Comparison of ENCODE assay signal across 25 cellular contexts in the genomic region with DNA sequence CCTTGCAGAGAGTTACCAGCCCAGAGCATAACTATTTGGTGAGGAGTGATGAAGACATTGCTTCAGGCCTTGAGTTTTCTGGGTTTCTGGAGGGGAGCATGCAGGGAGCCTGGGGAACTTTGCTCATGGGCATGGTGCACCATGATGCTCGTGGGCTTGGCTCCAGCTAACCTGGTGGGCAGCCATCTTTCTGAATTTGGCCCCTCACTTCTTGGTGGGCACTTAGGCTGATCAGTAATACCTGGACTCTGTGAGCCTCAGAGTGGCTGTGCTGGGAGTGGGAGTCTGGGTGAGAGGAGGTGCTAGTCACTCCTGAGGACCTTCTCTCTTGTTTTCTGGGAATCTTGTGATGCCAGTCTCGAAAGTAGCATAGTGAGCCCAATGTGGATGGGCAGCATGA. TPM values are rescaled to one million over a fixed set of nuclear protein-coding genes. Genes with fewer than 3 reads are reported as not detected.
DNase-seq lines count a peak whose midpoint lies in the region; ATAC-seq and TF ChIP-seq lines count a peak whose summit lies in the region.
"Had no signal": no experiment of that assay in that cellular context is flagged by ENCODE, and none has a peak within 500 bp of the region (broad histone marks: within the 10 kb centered on the region; RNA-seq: fewer than 3 reads in every experiment).

No MANE protein-coding gene starts in this region.

- H3K27me3 Mint-ChIP-seq in stimulated activated naive CD8-positive, alpha-beta T cell treated with anti-CD3 and anti-CD28 coated beads, Interleukin-15, amount 100 ng/mL, for 72 hours: no peaks in the 10 kb centered on the region
- H3K27me3 Mint-ChIP-seq in activated B cell treated with CpG ODN at 0.5 μM for 24 hours: no peaks in the 10 kb centered on the region
- H3K27me3 Mint-ChIP-seq in type B pancreatic cell: no peaks in the 10 kb centered on the region

- peaks cover 35% of the 10 kb centered on the region for H3K4me1 Mint-ChIP-seq in stimulated activated naive CD8-positive, alpha-beta T cell treated with anti-CD3 and anti-CD28 coated beads, Interleukin-15, amount 100 ng/mL, for 72 hours
- H3K4me1 Mint-ChIP-seq in activated B cell treated with CpG ODN at 0.5 μM for 24 hours: peaks cover 39% of the 10 kb centered on the region
- H3K4me1 Mint-ChIP-seq in type B pancreatic cell (ENCODE audit: unreplicated experiment): peaks cover 14% of the 10 kb centered on the region

- no peaks in the 10 kb centered on the region for H3K27me3 ChIP-seq in mesenchymal stem cell (ENCODE audit: control insufficient read depth in 1 of 2, insufficient read depth in 1 of 2, low read length in 2 of 2)
- H3K27me3 ChIP-seq: Peyer's patch had no signal

- no peaks in the 10 kb centered on the region for H3K9me3 ChIP-seq in mesenchymal stem cell (ENCODE audit: control insufficient read depth, low read length)
- H3K9me3 ChIP-seq: Caco-2, HAP-1, Peyer's patch had no signal

- no peak overlapping the region for H3K14ac ChIP-seq in mesenchymal stem cell (ENCODE audit: low read length in 2 of 2)

- TF ChIP-seq CTCF in activated B cell treated with CpG ODN at 0.5 μM for 24 hours (IDR thresholded peaks at IDR 0.05) (no peak), omental fat pad (IDR thresholded peaks at IDR 0.05) (no peak), type B pancreatic cell (conservative IDR thresholded peaks at IDR 0.05) (no peak)

- H3K4me3 Mint-ChIP-seq in stimulated activated naive CD8-positive, alpha-beta T cell treated with anti-CD3 and anti-CD28 coated beads, Interleukin-15, amount 100 ng/mL, for 72 hours: no peak overlapping the region
- H3K4me3 Mint-ChIP-seq in activated B cell treated with CpG ODN at 0.5 μM for 24 hours: no peak overlapping the region
- no peak overlapping the region for H3K4me3 Mint-ChIP-seq in type B pancreatic cell
- H3K4me3 Mint-ChIP-seq: CD8-positive, alpha-beta T cell; HFFc6 had no signal

- no peak overlapping the region for H3K23ac ChIP-seq in mesenchymal stem cell (ENCODE audit: low read length in 2 of 2)

- H2BK12ac ChIP-seq in mesenchymal stem cell (ENCODE audit: low read length in 2 of 2): no peak overlapping the region

- intact Hi-C loops in activated B cell treated with CpG ODN at 0.5 μM for 24 hours (cut with micrococcal nuclease): no loop called here
- intact Hi-C loops in left cardiac atrium (cut with DNase I): no loop called here

- no peak overlapping the region for H4K8ac ChIP-seq in mesenchymal stem cell (ENCODE audit: low read length)

- H3K79me1 ChIP-seq in mesenchymal stem cell (replicated peaks; ENCODE audit: low read length, poor library complexity, severe bottlenecking): peaks cover 33% of the 10 kb centered on the region

- ATAC-seq in stimulated activated naive CD8-positive, alpha-beta T cell treated with anti-CD3 and anti-CD28 coated beads, Interleukin-15, amount 100 ng/mL, for 72 hours: no peak
- no peak for ATAC-seq in stimulated activated naive CD8-positive, alpha-beta T cell treated with anti-CD3 and anti-CD28 coated beads, Interleukin-15, Interleukin-2, amounts not matched to agents 100 U/mL and 50 U/mL, for 24 hours
- no peak for ATAC-seq in activated B cell treated with CpG ODN at 0.5 μM for 24 hours (ENCODE audit: low read depth)
- ATAC-seq in omental fat pad (ENCODE audit: low FRiP score): no peak
- no peak for ATAC-seq in left cardiac atrium
- ATAC-seq: CD8-positive, alpha-beta T cell had no signal

- DNase-seq in stimulated activated naive CD8-positive, alpha-beta T cell treated with anti-CD3 and anti-CD28 coated beads, Interleukin-15, amount 100 ng/mL, for 72 hours: no peak
- DNase-seq in stimulated activated naive CD8-positive, alpha-beta T cell treated with anti-CD3 and anti-CD28 coated beads, Interleukin-15, Interleukin-2, amounts not matched to agents 100 U/mL and 50 U/mL, for 24 hours: no peak
- DNase-seq in activated B cell treated with CpG ODN at 0.5 μM for 24 hours (no peak), omental fat pad (ENCODE audit: low spot score) (peak; percentile 3), type B pancreatic cell (ENCODE audit: extremely low spot score, unreplicated experiment) (peak; percentile 39), left cardiac atrium (no peak), mesenchymal stem cell (no peak)
- no peak for DNase-seq in central memory CD4-positive, alpha-beta T cell
- DNase-seq: DMS79, EL, GDM1, GOT3, HFFc6, MM.1S, NCI-H1694, NCI-H2081, NCI-H2227 treated with DMSO at 0.1 percent for 48 hours, NCI-H69, SHP77 treated with DMSO at 0.1 percent for 48 hours had no signal

- CTCF ChIA-PET in activated B cell treated with CpG ODN at 0.5 μM for 24 hours (lab: Charles Lee): no interaction called here

- H3K27ac ChIP-seq in mesenchymal stem cell (ENCODE audit: low read length, poor library complexity, severe bottlenecking): no peak overlapping the region
- H3K27ac ChIP-seq: C4-2B, KMS-11, Peyer's patch had no signal

- no peak overlapping the region for H2AK5ac ChIP-seq in mesenchymal stem cell (ENCODE audit: low read length, severe bottlenecking)

- no peak overlapping the region for H2BK120ac ChIP-seq in mesenchymal stem cell (ENCODE audit: low read depth, low read length)

- H3K4me3 ChIP-seq in mesenchymal stem cell (ENCODE audit: insufficient read depth in 1 of 2, low read depth in 1 of 2, low read length in 2 of 2): no peak overlapping the region
- H3K4me3 ChIP-seq: HAP-1, Peyer's patch had no signal

- no peak overlapping the region for H3K4ac ChIP-seq in mesenchymal stem cell (ENCODE audit: low read depth in 1 of 2, low read length in 2 of 2)

- H2BK5ac ChIP-seq in mesenchymal stem cell (ENCODE audit: low read depth, low read length, poor library complexity, severe bottlenecking): no peak overlapping the region

- 47% methylated on average over 2 of the region's 2 CpGs for WGBS in mesenchymal stem cell

- H3K9ac ChIP-seq in mesenchymal stem cell (ENCODE audit: low read length): no peak overlapping the region
- H3K9ac ChIP-seq: KMS-11 had no signal

- H3K36me3 Mint-ChIP-seq in activated B cell treated with CpG ODN at 0.5 μM for 24 hours (ENCODE audit: low read depth) (peaks cover 87% of the 10 kb centered on the region), type B pancreatic cell (peaks cover 9% of the 10 kb centered on the region)

- peaks cover 51 to 85% of the 10 kb centered on the region in 2 experiments for H3K36me3 ChIP-seq in mesenchymal stem cell (ENCODE audit: control insufficient read depth in 1 of 2, insufficient read depth in 2 of 2, low read depth in 1 of 2, low read length in 2 of 2)
- H3K36me3 ChIP-seq: HAP-1 had no signal

- H2BK15ac ChIP-seq in mesenchymal stem cell (ENCODE audit: low read depth, poor library complexity, severe bottlenecking): no peak overlapping the region

- no peak overlapping the region for H3K18ac ChIP-seq in mesenchymal stem cell (ENCODE audit: low read depth in 1 of 2, low read length in 2 of 2)

- H2AFZ ChIP-seq in mesenchymal stem cell (ENCODE audit: low read depth, low read length): no peak overlapping the region

- no peaks in the 10 kb centered on the region for H3K9me3 Mint-ChIP-seq in stimulated activated naive CD8-positive, alpha-beta T cell treated with anti-CD3 and anti-CD28 coated beads, Interleukin-15, amount 100 ng/mL, for 72 hours
- H3K9me3 Mint-ChIP-seq in activated B cell treated with CpG ODN at 0.5 μM for 24 hours (no peaks in the 10 kb centered on the region), type B pancreatic cell (no peaks in the 10 kb centered on the region)
- H3K9me3 Mint-ChIP-seq: CD8-positive, alpha-beta T cell; HFFc6 had no signal

- H3K4me1 ChIP-seq in mesenchymal stem cell (ENCODE audit: control insufficient read depth, insufficient read depth, low read depth, low read length): peaks cover 18% of the 10 kb centered on the region
- H3K4me1 ChIP-seq: HAP-1 had no signal

- POLR2A ChIA-PET in activated B cell treated with CpG ODN at 0.5 μM for 24 hours (lab: Charles Lee): interaction anchor here (0.7 kb wide), 1 partner anchor 12 kb away, joined by 3 read pairs; no protein-coding TSS in a partner anchor

- H3K4me2 ChIP-seq in mesenchymal stem cell (ENCODE audit: low read length, poor library complexity, severe bottlenecking): no peak overlapping the region
- H3K4me2 ChIP-seq: KMS-11 had no signal

- no peak overlapping the region for H4K91ac ChIP-seq in mesenchymal stem cell (ENCODE audit: low read length)

- H3K27ac Mint-ChIP-seq in stimulated activated naive CD8-positive, alpha-beta T cell treated with anti-CD3 and anti-CD28 coated beads, Interleukin-15, amount 100 ng/mL, for 72 hours: peak overlapping the region; percentile 27 to 36
- H3K27ac Mint-ChIP-seq in activated B cell treated with CpG ODN at 0.5 μM for 24 hours (peak overlapping the region; percentile 74), type B pancreatic cell (no peak overlapping the region)
- H3K27ac Mint-ChIP-seq: CD8-positive, alpha-beta T cell; HFFc6 had no signal

RNA-seq across cellular contexts. Expression of gene AMPD3, which starts 30.6 kb away (rescaled TPM):
- total RNA-seq in activated B cell treated with CpG ODN at 0.5 μM for 24 hours (99.5 and 116 TPM in 2 replicates), omental fat pad (10 to 100 TPM in 2 of 4 donors, 1 to 10 TPM in 2; 4.4 to 43.3 (median 9.9) TPM), type B pancreatic cell (ENCODE audit: low replicate concordance) (7.0 and 9.0 TPM in 2 replicates), left cardiac atrium (1 to 10 TPM; 4.4 to 4.7 TPM)
- 19.4 TPM for polyA plus RNA-seq in mesenchymal stem cell (2013, experiment 1 of 2)
- polyA plus RNA-seq in mesenchymal stem cell (2013, experiment 2 of 2): 19.7 TPM

RNA-seq across cellular contexts. Expression of gene RNF141, which starts 55.3 kb away (rescaled TPM):
- 32.8 and 36.9 TPM in 2 replicates for total RNA-seq in activated B cell treated with CpG ODN at 0.5 μM for 24 hours
- 10 to 100 TPM; 20.0 to 35.8 (median 26.5) TPM for total RNA-seq in omental fat pad
- total RNA-seq in type B pancreatic cell (ENCODE audit: low replicate concordance): 43.2 and 86.4 TPM in 2 replicates
- 10 to 100 TPM; 34.7 to 34.8 TPM for total RNA-seq in left cardiac atrium
- 22.6 TPM for polyA plus RNA-seq in mesenchymal stem cell (2013, experiment 1 of 2)
- polyA plus RNA-seq in mesenchymal stem cell (2013, experiment 2 of 2): 23.1 TPM

Comparison
In these comparisons a context has a peak if more than half of its experiments do, and no peak if none do; other contexts are left out.
1. DNase-seq: peak in omental fat pad (single experiment) and type B pancreatic cell (single experiment); none in stimulated activated naive CD8-positive, alpha-beta T cell treated with anti-CD3 and anti-CD28 coated beads, Interleukin-15, amount 100 ng/mL, for 72 hours (0 of 2), stimulated activated naive CD8-positive, alpha-beta T cell treated with anti-CD3 and anti-CD28 coated beads, Interleukin-15, Interleukin-2, amounts not matched to agents 100 U/mL and 50 U/mL, for 24 hours (single experiment), activated B cell treated with CpG ODN at 0.5 μM for 24 hours (single experiment), left cardiac atrium (single experiment), central memory CD4-positive, alpha-beta T cell (single experiment) and mesenchymal stem cell (single experiment).